ENCODE assay signal across 8 cellular contexts in genomic region chr7:129188892-129189660, GRCh38. TPM values are rescaled to one million over a fixed set of nuclear protein-coding genes. Genes with fewer than 3 reads are reported as not detected.
DNase-seq lines count a peak whose midpoint lies in the region; ATAC-seq lines count a peak whose summit lies in the region.

No MANE protein-coding gene starts in this region.

- H3K4me3 ChIP-seq in right cardiac atrium (ENCODE audit: low read length) (peak overlapping the region; percentile 73), skeletal muscle cell (ENCODE audit: low read depth, low read length) (peak overlapping the region; percentile 74)

- H3K9me3 Mint-ChIP-seq in activated naive CD4-positive, alpha-beta T cell treated with anti-CD3 and anti-CD28 coated beads, Interleukin-2, amount 50 U/mL, for 24 hours, result no peaks in the 10 kb centered on the region
- H3K9me3 Mint-ChIP-seq in activated CD4-positive, alpha-beta memory T cell treated with anti-CD3 and anti-CD28 coated beads, Interleukin-2, amount 10 ng/mL, durations not matched to agents 7 days and 5 days, result no peaks in the 10 kb centered on the region

- intact Hi-C loops in right cardiac atrium (cut with DNase I), result no loop called here

- H3K4me1 Mint-ChIP-seq in activated naive CD4-positive, alpha-beta T cell treated with anti-CD3 and anti-CD28 coated beads, Interleukin-2, amount 50 U/mL, for 24 hours, result peaks cover 11% of the 10 kb centered on the region
- H3K4me1 Mint-ChIP-seq in activated CD4-positive, alpha-beta memory T cell treated with anti-CD3 and anti-CD28 coated beads, Interleukin-2, amount 10 ng/mL, durations not matched to agents 7 days and 5 days, result peaks cover 8% of the 10 kb centered on the region

- no peak overlapping the region for H3K27ac Mint-ChIP-seq in activated naive CD4-positive, alpha-beta T cell treated with anti-CD3 and anti-CD28 coated beads, Interleukin-2, amount 50 U/mL, for 24 hours
- H3K27ac Mint-ChIP-seq in activated CD4-positive, alpha-beta memory T cell treated with anti-CD3 and anti-CD28 coated beads, Interleukin-2, amount 10 ng/mL, durations not matched to agents 7 days and 5 days, result no peak overlapping the region

- no peak overlapping the region for H3K27ac ChIP-seq in right cardiac atrium (ENCODE audit: low read length)

- no peaks in the 10 kb centered on the region for H3K9me3 ChIP-seq in right cardiac atrium (ENCODE audit: control insufficient read depth, low read length)

- ATAC-seq in right cardiac atrium (peak; percentile 72 to 73), GM21423 (IDR thresholded peaks at IDR 0.05; ENCODE audit: unreplicated experiment) (no peak), HG03521 (IDR thresholded peaks at IDR 0.05; ENCODE audit: unreplicated experiment) (no peak)

- WGBS in right cardiac atrium, result under 1% methylated on average over 83 of the region's 83 CpGs

- H3K36me3 Mint-ChIP-seq in activated naive CD4-positive, alpha-beta T cell treated with anti-CD3 and anti-CD28 coated beads, Interleukin-2, amount 50 U/mL, for 24 hours, result no peaks in the 10 kb centered on the region
- H3K36me3 Mint-ChIP-seq in activated CD4-positive, alpha-beta memory T cell treated with anti-CD3 and anti-CD28 coated beads, Interleukin-2, amount 10 ng/mL, durations not matched to agents 7 days and 5 days (ENCODE audit: low read depth), result no peaks in the 10 kb centered on the region

- H3K4me1 ChIP-seq in right cardiac atrium (ENCODE audit: control insufficient read depth, insufficient read depth, low read length), result peaks cover 2% of the 10 kb centered on the region

- peaks cover 42% of the 10 kb centered on the region for H3K27me3 Mint-ChIP-seq in activated naive CD4-positive, alpha-beta T cell treated with anti-CD3 and anti-CD28 coated beads, Interleukin-2, amount 50 U/mL, for 24 hours
- H3K27me3 Mint-ChIP-seq in activated CD4-positive, alpha-beta memory T cell treated with anti-CD3 and anti-CD28 coated beads, Interleukin-2, amount 10 ng/mL, durations not matched to agents 7 days and 5 days, result peaks cover 61% of the 10 kb centered on the region

- DNase-seq in activated naive CD4-positive, alpha-beta T cell treated with Interleukin-2 at 50 U/mL for 16 hours, result no peak
- DNase-seq in activated CD4-positive, alpha-beta memory T cell treated with anti-CD3 and anti-CD28 coated beads, Interleukin-2, amount 10 ng/mL, durations not matched to agents 7 days and 5 days, result no peak
- peak; percentile 35 to 71 (median 70) for DNase-seq in right cardiac atrium
- no peak for DNase-seq in skeletal muscle cell (ENCODE audit: low read depth)
- DNase-seq in SHP77 treated with DMSO at 0.1 percent for 48 hours (lab: John Stamatoyannopoulos, UW), result no peak

- no peaks in the 10 kb centered on the region for H3K27me3 ChIP-seq in right cardiac atrium (ENCODE audit: control insufficient read depth, insufficient read depth)

- POLR2A ChIA-PET in activated CD4-positive, alpha-beta memory T cell treated with anti-CD3 and anti-CD28 coated beads, Interleukin-2, amount 10 ng/mL, durations not matched to agents 7 days and 5 days (lab: Charles Lee), result no interaction called here

- CTCF ChIA-PET in activated CD4-positive, alpha-beta memory T cell treated with anti-CD3 and anti-CD28 coated beads, Interleukin-2, amount 10 ng/mL, durations not matched to agents 7 days and 5 days (lab: Charles Lee), result no interaction called here

- peak overlapping the region; percentile 74 for H3K4me3 Mint-ChIP-seq in activated naive CD4-positive, alpha-beta T cell treated with anti-CD3 and anti-CD28 coated beads, Interleukin-2, amount 50 U/mL, for 24 hours
- H3K4me3 Mint-ChIP-seq in activated CD4-positive, alpha-beta memory T cell treated with anti-CD3 and anti-CD28 coated beads, Interleukin-2, amount 10 ng/mL, durations not matched to agents 7 days and 5 days, result peak overlapping the region; percentile 16

RNA-seq across cellular contexts. Expression of gene SMO, which starts 0.6 kb away (rescaled TPM):
- total RNA-seq in activated CD4-positive, alpha-beta memory T cell treated with anti-CD3 and anti-CD28 coated beads, Interleukin-2, amount 10 ng/mL, durations not matched to agents 7 days and 5 days, result not detected
- total RNA-seq in right cardiac atrium, result 10 to 100 TPM in 2 of 4 donors, 1 to 10 TPM in 2; 8.3 to 12.6 (median 9.6) TPM
- 4.9 TPM for polyA plus RNA-seq in right cardiac atrium

RNA-seq across cellular contexts. Expression of gene AHCYL2, which starts 35.8 kb away (rescaled TPM):
- total RNA-seq in activated CD4-positive, alpha-beta memory T cell treated with anti-CD3 and anti-CD28 coated beads, Interleukin-2, amount 10 ng/mL, durations not matched to agents 7 days and 5 days, result 10 to 100 TPM; 18.5 to 21.0 TPM
- 1 to 10 TPM; 6.4 to 8.8 (median 7.9) TPM for total RNA-seq in right cardiac atrium
- polyA plus RNA-seq in right cardiac atrium, result 1.8 TPM

RNA-seq across cellular contexts. Expression of gene TSPAN33, which starts 44.6 kb away (rescaled TPM):
- total RNA-seq in activated CD4-positive, alpha-beta memory T cell treated with anti-CD3 and anti-CD28 coated beads, Interleukin-2, amount 10 ng/mL, durations not matched to agents 7 days and 5 days, result under 1 TPM; 0.48 to 0.86 TPM
- 10 to 100 TPM; 12.8 to 17.8 (median 13.2) TPM for total RNA-seq in right cardiac atrium
- 7.4 TPM for polyA plus RNA-seq in right cardiac atrium

Comparison
In these comparisons a context has a peak if more than half of its experiments do, and no peak if none do; other contexts are left out.
1. DNase-seq: peak in right cardiac atrium (3 of 3); none in activated naive CD4-positive, alpha-beta T cell treated with Interleukin-2 at 50 U/mL for 16 hours (single experiment), activated CD4-positive, alpha-beta memory T cell treated with anti-CD3 and anti-CD28 coated beads, Interleukin-2, amount 10 ng/mL, durations not matched to agents 7 days and 5 days (single experiment), skeletal muscle cell (single experiment) and SHP77 treated with DMSO at 0.1 percent for 48 hours (single experiment).
2. ATAC-seq: peak in right cardiac atrium (2 of 2); none in GM21423 (single experiment) and HG03521 (single experiment).
3. RNA of gene SMO, which starts 0.6 kb away (total RNA-seq): 8.3 to 12.6 TPM in right cardiac atrium; not detected in activated CD4-positive, alpha-beta memory T cell treated with anti-CD3 and anti-CD28 coated beads, Interleukin-2, amount 10 ng/mL, durations not matched to agents 7 days and 5 days; every median in the first group is over 4 times any median in the second.
4. RNA of gene TSPAN33, which starts 44.6 kb away (total RNA-seq): 12.8 to 17.8 TPM in right cardiac atrium; 0.48 to 0.86 TPM in activated CD4-positive, alpha-beta memory T cell treated with anti-CD3 and anti-CD28 coated beads, Interleukin-2, amount 10 ng/mL, durations not matched to agents 7 days and 5 days; every median in the first group is over 4 times any median in the second.